11 cellular contexts compared by ENCODE assay signal in the genomic region with DNA sequence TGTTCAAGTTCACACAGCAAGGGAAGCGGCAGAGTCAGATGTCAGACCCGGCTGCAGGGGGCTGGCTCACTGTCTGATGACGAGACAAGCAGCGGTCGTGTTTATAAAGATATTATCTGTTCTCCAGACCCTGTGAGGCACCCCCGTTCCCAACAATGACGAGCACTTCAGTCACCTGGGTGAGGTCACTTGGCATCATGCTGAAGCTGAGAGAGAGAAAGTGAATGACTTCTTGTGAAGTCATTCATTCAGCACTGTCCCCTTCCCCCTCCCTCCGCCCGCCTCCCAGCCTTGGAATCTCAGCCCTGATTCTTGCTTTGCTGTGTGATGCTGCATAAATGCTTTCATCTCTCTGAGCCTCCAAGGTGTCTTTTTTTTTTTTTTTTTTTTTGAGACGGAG. TPM values are rescaled to one million over a fixed set of nuclear protein-coding genes. Genes with fewer than 3 reads are reported as not detected.
DNase-seq lines count a peak whose midpoint lies in the region.
"Had no signal": no experiment of that assay in that cellular context is flagged by ENCODE, and none has a peak within 500 bp of the region (broad histone marks: within the 10 kb centered on the region; RNA-seq: fewer than 3 reads in every experiment).

No MANE protein-coding gene starts in this region.

- H3F3A ChIP-seq in GM23248 (ENCODE audit: insufficient read depth), result peaks cover 7% of the 10 kb centered on the region

- in situ Hi-C loops in GM23248 (cut with MboI), result no loop called here

- DNase-seq in GM23248, result peak; percentile 70
- peak; percentile 49 for DNase-seq in activated CD4-positive, alpha-beta T cell treated with anti-CD3 and anti-CD28 coated beads for 1 hour
- peak; percentile 35 for DNase-seq in astrocyte of the hippocampus (ENCODE audit: low read depth, low spot score)
- peak in 2 of 3 donors; percentile 38 to 48 for DNase-seq in stimulated activated CD4-positive, alpha-beta T cell treated with anti-CD3 and anti-CD28 coated beads, Interleukin-12 subunit alpha, Interleukin-12 subunit beta, amount 100 ng/mL, for 48 hours (ENCODE audit: low read depth in 2 of 3, low spot score in 1 of 3)
- DNase-seq in HPDE6-E6E7 (ENCODE audit: extremely low spot score), result no peak
- DNase-seq in NCI-H1105 treated with DMSO at 0.1 percent for 48 hours (lab: John Stamatoyannopoulos, UW), result no peak
- no peak for DNase-seq in H7
- DNase-seq in SW 1271 (lab: John Stamatoyannopoulos, UW), result no peak
- DNase-seq: DND-41 had no signal

- H3K27me3 ChIP-seq in GM23248 (replicated peaks; ENCODE audit: insufficient read depth), result no peaks in the 10 kb centered on the region
- H3K27me3 ChIP-seq in H7 (ENCODE audit: control insufficient read depth, insufficient read depth, low read length), result peaks cover 15% of the 10 kb centered on the region
- H3K27me3 ChIP-seq: right atrium auricular region had no signal

- H3K9me2 ChIP-seq in GM23248 (ENCODE audit: insufficient read depth), result no peaks in the 10 kb centered on the region

- peaks cover 7% of the 10 kb centered on the region; the same call in 1 of the 2 replicates for H3K4me1 ChIP-seq in GM23248 (ENCODE audit: insufficient read depth)

- H3K9ac ChIP-seq in GM23248, result no peak overlapping the region

- no peaks in the 10 kb centered on the region for H4K20me1 ChIP-seq in GM23248 (ENCODE audit: insufficient read depth)

- no peak overlapping the region for H3K27ac ChIP-seq in GM23248
- H3K27ac ChIP-seq: right atrium auricular region had no signal

- 49 to 64% methylated on average over 9 to 10 of the region's 10 CpGs for WGBS in GM23248 (ENCODE audit: low coverage in 1 of 2, low lambda C conversion rate in 2 of 2, missing lambda C conversion rate in 2 of 2), 2 experiments

- H3K9me3 ChIP-seq in GM23248 (ENCODE audit: low read depth), result no peaks in the 10 kb centered on the region
- H3K9me3 ChIP-seq: right atrium auricular region had no signal

- H3K36me3 ChIP-seq in GM23248 (ENCODE audit: low read depth) (no peaks in the 10 kb centered on the region), H7 (replicated peaks; ENCODE audit: control insufficient read depth, insufficient read depth, low read length) (no peaks in the 10 kb centered on the region)
- H3K36me3 ChIP-seq: right atrium auricular region had no signal

- H3K4me2 ChIP-seq in GM23248 (ENCODE audit: unreplicated experiment), result no peak overlapping the region

- no peaks in the 10 kb centered on the region for H3K79me2 ChIP-seq in GM23248 (ENCODE audit: insufficient read depth)

- H3K4me3 ChIP-seq in GM23248 (no peak overlapping the region), H7 (ENCODE audit: insufficient read depth, low read depth, low read length) (no peak overlapping the region)
- H3K4me3 ChIP-seq: right atrium auricular region had no signal

- no peak overlapping the region for H2AFZ ChIP-seq in GM23248

RNA-seq across cellular contexts. Expression of a gene that starts 4.9 kb away (rescaled TPM):
- not detected in 2 replicates for total RNA-seq in GM23248 (2014; rRNA removed; shearing (Covaris generic))
- 0.22 and 0.28 TPM in 2 replicates for polyA plus RNA-seq in GM23248 (2016; fragmentation: Nextera tagmentation; extraction: Ambion mirVana)
- 0.11 TPM in 1 of 2 replicates, not detected in the other for total RNA-seq in H7 (2014; rRNA removed; shearing (Covaris generic))

RNA-seq across cellular contexts. Expression of a gene that starts 34.3 kb away (rescaled TPM):
- total RNA-seq in GM23248 (2014; rRNA removed; shearing (Covaris generic)), result 5.6 and 8.9 TPM in 2 replicates
- polyA plus RNA-seq in GM23248 (2016; fragmentation: Nextera tagmentation; extraction: Ambion mirVana), result 3.9 and 4.6 TPM in 2 replicates
- 3.5 and 7.9 TPM in 2 replicates for total RNA-seq in H7 (2014; rRNA removed; shearing (Covaris generic))

RNA-seq across cellular contexts. Expression of a gene that starts 55.6 kb away (rescaled TPM):
- not detected in 2 replicates for total RNA-seq in GM23248 (2014; rRNA removed; shearing (Covaris generic))
- polyA plus RNA-seq in GM23248 (2016; fragmentation: Nextera tagmentation; extraction: Ambion mirVana), result not detected in 2 replicates
- total RNA-seq in H7 (2014; rRNA removed; shearing (Covaris generic)), result not detected in 2 replicates
- total RNA-seq: kidney epithelial cell, right atrium auricular region had no signal

RNA-seq across cellular contexts. Expression of a gene that starts 56.7 kb away (rescaled TPM):
- total RNA-seq in GM23248 (2014; rRNA removed; shearing (Covaris generic)), result 71.1 and 100.0 TPM in 2 replicates
- 70.8 and 75.4 TPM in 2 replicates for polyA plus RNA-seq in GM23248 (2016; fragmentation: Nextera tagmentation; extraction: Ambion mirVana)
- 15.0 and 17.0 TPM in 2 replicates for total RNA-seq in H7 (2014; rRNA removed; shearing (Covaris generic))

Comparison
In these comparisons a context has a peak if more than half of its experiments do, and no peak if none do; other contexts are left out.
1. DNase-seq: peak in GM23248 (single experiment), activated CD4-positive, alpha-beta T cell treated with anti-CD3 and anti-CD28 coated beads for 1 hour (single experiment), astrocyte of the hippocampus (single experiment) and stimulated activated CD4-positive, alpha-beta T cell treated with anti-CD3 and anti-CD28 coated beads, Interleukin-12 subunit alpha, Interleukin-12 subunit beta, amount 100 ng/mL, for 48 hours (2 of 3); none in HPDE6-E6E7 (single experiment), NCI-H1105 treated with DMSO at 0.1 percent for 48 hours (single experiment), H7 (single experiment) and SW 1271 (0 of 2).